9 cellular contexts compared by ENCODE assay signal in the genomic region with DNA sequence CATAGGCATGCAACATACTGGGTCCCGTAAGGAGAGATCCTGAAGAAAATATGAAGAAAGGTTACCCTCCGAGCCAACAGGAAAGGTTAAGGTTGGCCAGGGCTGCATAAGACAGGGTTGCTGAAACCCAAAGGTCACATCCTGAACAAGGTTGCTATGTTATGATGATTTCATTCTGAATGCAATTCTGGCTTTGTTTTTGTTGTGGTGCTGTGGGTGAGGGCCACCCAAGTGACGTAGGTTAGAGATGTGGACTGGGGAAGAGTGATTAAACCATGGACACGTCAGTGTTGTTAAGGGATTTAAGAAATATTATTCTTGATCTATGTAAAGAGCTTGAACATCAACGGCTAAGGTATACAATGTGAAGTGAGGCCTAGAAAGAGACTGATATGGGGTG. TPM values are rescaled to one million over a fixed set of nuclear protein-coding genes. Genes with fewer than 3 reads are reported as not detected.
A peak's percentile ranks its signal among the peaks of the same experiment; 100 is the strongest.
DNase-seq lines count a peak whose midpoint lies in the region; ATAC-seq and TF ChIP-seq lines count a peak whose summit lies in the region.
"Had no signal": no experiment of that assay in that cellular context is flagged by ENCODE, and none has a peak within 500 bp of the region (broad histone marks: within the 10 kb centered on the region; RNA-seq: fewer than 3 reads in every experiment).

No MANE protein-coding gene starts in this region.

- no peak overlapping the region for H3K4me3 Mint-ChIP-seq in nephron progenitor cell

- peaks cover 77% of the 10 kb centered on the region for H3K4me1 Mint-ChIP-seq in nephron progenitor cell

- H3K27ac Mint-ChIP-seq in nephron progenitor cell, result peak overlapping the region; percentile 17

- peaks cover 88% of the 10 kb centered on the region for H3K4me1 ChIP-seq in BLaER1

- peak overlapping the region; percentile 25 for H3K4me2 ChIP-seq in BLaER1

- H3K27ac ChIP-seq in BLaER1 (no peak overlapping the region), SK-N-MC (peak overlapping the region; percentile 78)

- H3K4me3 ChIP-seq in BLaER1 (no peak overlapping the region), SK-N-MC (peak overlapping the region; percentile 51; the same call in 1 of the 2 replicates)

- H3K36me3 ChIP-seq in BLaER1, result peaks cover 86% of the 10 kb centered on the region
- peaks cover 38% of the 10 kb centered on the region for H3K36me3 ChIP-seq in SK-N-MC (ENCODE audit: insufficient read depth, low read length)

- ATAC-seq in esophagus mucosa (peak; percentile 23), HG03135 (IDR thresholded peaks at IDR 0.05; ENCODE audit: unreplicated experiment) (no peak), GM21367 (IDR thresholded peaks at IDR 0.05; ENCODE audit: unreplicated experiment) (no peak), HG03469 (IDR thresholded peaks at IDR 0.05; ENCODE audit: unreplicated experiment) (no peak)

- H3K9ac ChIP-seq in BLaER1 (no peak overlapping the region), SK-N-MC (ENCODE audit: insufficient read length) (no peak overlapping the region)

- no peaks in the 10 kb centered on the region for H3K27me3 Mint-ChIP-seq in nephron progenitor cell (ENCODE audit: low read depth, poor library complexity)

- no peak for DNase-seq in SK-N-MC (ENCODE audit: low read depth, low spot score)
- DNase-seq in nephron progenitor cell, result no peak
- no peak for DNase-seq in NCI-H2081 treated with DMSO at 0.1 percent for 48 hours (lab: John Stamatoyannopoulos, UW)
- DNase-seq: NCI-H69 had no signal

- no peaks in the 10 kb centered on the region for H3K27me3 ChIP-seq in BLaER1

- H4K20me1 ChIP-seq in BLaER1, result peaks cover 100% of the 10 kb centered on the region

- H3K9me3 ChIP-seq in BLaER1 (no peaks in the 10 kb centered on the region), SK-N-MC (ENCODE audit: low read depth, low read length) (no peaks in the 10 kb centered on the region)

- H3K9me3 Mint-ChIP-seq in nephron progenitor cell, result no peaks in the 10 kb centered on the region

- peaks cover 31% of the 10 kb centered on the region for H3K36me3 Mint-ChIP-seq in nephron progenitor cell (ENCODE audit: low read depth)

- no peak for TF ChIP-seq CTCF in nephron progenitor cell (IDR thresholded peaks at IDR 0.05)

RNA-seq across cellular contexts. Expression of gene ZEB2, which starts 60.0 kb away (rescaled TPM):
- total RNA-seq in esophagus mucosa, result 6.5 TPM
